ENCODE assay signal across 1 cellular context in the genomic region with DNA sequence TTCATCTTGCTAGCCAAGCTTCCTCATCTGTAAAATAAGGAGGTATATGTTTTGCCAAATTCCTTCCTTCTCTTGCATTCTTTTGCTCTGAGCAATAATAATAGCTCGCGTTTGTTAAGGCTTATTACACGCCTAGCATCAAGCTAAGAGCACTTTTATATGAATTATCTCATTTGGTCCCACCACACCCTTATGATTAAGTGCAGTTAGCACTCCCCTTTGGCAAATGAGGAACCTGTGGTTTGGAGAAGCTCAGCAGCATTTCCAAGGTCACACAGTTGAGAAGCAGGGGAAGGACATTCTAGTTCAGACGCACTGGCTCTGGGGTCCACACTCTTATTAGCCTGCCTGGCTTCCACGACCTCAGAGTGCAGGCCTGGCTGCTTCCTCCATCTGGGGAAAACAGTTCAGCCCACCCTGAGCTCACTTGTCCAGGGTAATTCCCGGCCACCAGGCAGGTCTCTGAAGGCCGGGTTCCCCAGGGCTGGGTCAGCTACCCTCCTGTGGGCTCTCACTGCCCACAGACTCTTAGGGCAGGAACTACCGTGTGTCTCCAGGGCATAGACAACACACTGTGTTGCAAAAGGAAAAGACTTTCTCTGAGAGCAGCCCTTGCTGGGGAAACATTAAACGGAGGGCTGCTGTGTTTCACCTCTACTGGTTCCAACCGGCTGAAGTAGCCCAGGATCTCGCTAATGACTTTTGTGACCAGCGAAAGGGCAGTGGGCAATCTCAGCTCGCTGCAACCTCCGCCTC.
TF ChIP-seq lines count a peak whose summit lies in the region.

No MANE protein-coding gene starts in this region.

TF ChIP-seq in K562, 482 proteins besides CTCF, POLR2A, EP300 and RAD21 (continued from another document):
- no peak for TF ChIP-seq ZNF445 (CRISPR knock-in tag; IDR thresholded peaks at IDR 0.05; ENCODE audit: low read depth)
- no peak for TF ChIP-seq ZNF830 (CRISPR knock-in tag; IDR thresholded peaks at IDR 0.05)
TF ChIP-seq in K562: peak in this region for 2.
